In genomic region chr15:63255485-63255990, GRCh38 we compare ENCODE assay signal across 1 cellular context.
TF ChIP-seq lines count a peak whose summit lies in the region.

No MANE protein-coding gene starts in this region.

TF ChIP-seq in H1, 55 proteins besides CTCF, POLR2A, EP300 and RAD21:
- TF ChIP-seq BACH1 (IDR thresholded peaks at IDR 0.05; ENCODE audit: low read length) (no peak), KDM5A (IDR thresholded peaks at IDR 0.05; ENCODE audit: low read length) (no peak), SP2 (IDR thresholded peaks at IDR 0.05; ENCODE audit: low read length) (no peak), JUND (IDR thresholded peaks at IDR 0.05; ENCODE audit: low read length) (no peak), ASH2L (IDR thresholded peaks at IDR 0.05; ENCODE audit: low read length) (no peak), ZNF274 (IDR thresholded peaks at IDR 0.05; ENCODE audit: borderline replicate concordance, extremely low read depth, low read length) (no peak), MAFK (IDR thresholded peaks at IDR 0.05; ENCODE audit: low read depth, low read length) (no peak), SIRT6 (IDR thresholded peaks at IDR 0.05; ENCODE audit: low read length) (no peak), SAP30 (IDR thresholded peaks at IDR 0.05; ENCODE audit: insufficient read depth, insufficient replicate concordance, low read length) (no peak), CREB1 (IDR thresholded peaks at IDR 0.05) (no peak), GTF2F1 (IDR thresholded peaks at IDR 0.05; ENCODE audit: borderline replicate concordance, low read depth, low read length) (no peak), POLR2AphosphoS5 (IDR thresholded peaks at IDR 0.05; ENCODE audit: low read depth, low read length) (no peak), JUN (IDR thresholded peaks at IDR 0.05; ENCODE audit: low read depth, low read length) (no peak), POU5F1 (IDR thresholded peaks at IDR 0.05; ENCODE audit: low read depth, low read length) (no peak), SIN3A (conservative IDR thresholded peaks at IDR 0.05 in 1 of 2, IDR thresholded peaks at IDR 0.05 in 1 of 2; ENCODE audit: low read depth in 1 of 2, low read length in 2 of 2) (no peak), CHD7 (IDR thresholded peaks at IDR 0.05; ENCODE audit: insufficient replicate concordance, low read length) (no peak), CBX5 (IDR thresholded peaks at IDR 0.05; ENCODE audit: low read depth, low read length) (no peak), ATF2 (IDR thresholded peaks at IDR 0.05; ENCODE audit: low read length) (no peak)
- TF ChIP-seq, protein P1, sequence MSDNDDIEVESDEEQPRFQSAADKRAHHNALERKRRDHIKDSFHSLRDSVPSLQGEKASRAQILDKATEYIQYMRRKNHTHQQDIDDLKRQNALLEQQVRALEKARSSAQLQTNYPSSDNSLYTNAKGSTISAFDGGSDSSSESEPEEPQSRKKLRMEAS (IDR thresholded peaks at IDR 0.05), result no peak
